ENCODE assay signal across 10 cellular contexts in genomic region chr4:87037921-87038320, GRCh38.
DNase-seq lines count a peak whose midpoint lies in the region; ATAC-seq, FAIRE-seq and TF ChIP-seq lines count a peak whose summit lies in the region.
"Had no signal": no experiment of that assay in that cellular context is flagged by ENCODE, and none has a peak within 500 bp of the region (broad histone marks: within the 10 kb centered on the region; RNA-seq: fewer than 3 reads in every experiment).

No MANE protein-coding gene starts in this region.

- H3K4me3 ChIP-seq in HUES48 (ENCODE audit: low read depth, low read length) (no peak overlapping the region), kidney (ENCODE audit: low read length in 2 of 2) (peak overlapping the region in 1 of 2 donors; percentile 9), smooth muscle cell (no peak overlapping the region)
- H3K4me3 ChIP-seq: lung had no signal

- H3K79me2 ChIP-seq in smooth muscle cell (ENCODE audit: low read depth), result peaks cover 85% of the 10 kb centered on the region

- H3K27ac ChIP-seq in HUES48 (ENCODE audit: low read depth, low read length) (peak overlapping the region; percentile 79), kidney (ENCODE audit: low read depth in 2 of 2, low read length in 2 of 2) (peak overlapping the region; percentile 75 to 82), smooth muscle cell (ENCODE audit: low read depth) (peak overlapping the region; percentile 93)

- H2AFZ ChIP-seq in smooth muscle cell (ENCODE audit: low read depth), result no peak overlapping the region

- no peaks in the 10 kb centered on the region for H3K36me3 ChIP-seq in HUES48 (ENCODE audit: control insufficient read depth, insufficient read depth, low read length)
- H3K36me3 ChIP-seq in kidney (ENCODE audit: control insufficient read depth in 1 of 2, insufficient read depth in 2 of 2, low read length in 2 of 2), result no peaks in the 10 kb centered on the region
- no peaks in the 10 kb centered on the region for H3K36me3 ChIP-seq in smooth muscle cell (ENCODE audit: low read depth)

- H4K20me1 ChIP-seq in smooth muscle cell (ENCODE audit: low read depth), result peaks cover 68% of the 10 kb centered on the region

- peak overlapping the region; percentile 71 for H3K4me2 ChIP-seq in smooth muscle cell

- 57% methylated on average over 3 of the region's 3 CpGs for WGBS in smooth muscle cell (ENCODE audit: low lambda C conversion rate)

- H3K27ac Mint-ChIP-seq in WTC11, result peak overlapping the region; percentile 69; the same call in 1 of the 2 replicates

- H3K4me1 ChIP-seq in HUES48 (ENCODE audit: control insufficient read depth, insufficient read depth, low read length), result peaks cover 71% of the 10 kb centered on the region
- H3K4me1 ChIP-seq in kidney (ENCODE audit: control insufficient read depth in 1 of 2, insufficient read depth in 1 of 2, low read depth in 1 of 2, low read length in 2 of 2), result peaks cover 40 to 65% of the 10 kb centered on the region in 2 donors
- peaks cover 66% of the 10 kb centered on the region for H3K4me1 ChIP-seq in smooth muscle cell (ENCODE audit: low read depth)

- H3K9me3 Mint-ChIP-seq in WTC11, result no peaks in the 10 kb centered on the region

- H3K9me3 ChIP-seq in HUES48 (ENCODE audit: control insufficient read depth, insufficient read depth, low read length) (no peaks in the 10 kb centered on the region), kidney (ENCODE audit: control insufficient read depth in 1 of 2, low read length in 2 of 2) (no peaks in the 10 kb centered on the region), smooth muscle cell (replicated peaks; ENCODE audit: low read depth) (no peaks in the 10 kb centered on the region)

- H3F3A ChIP-seq in smooth muscle cell (ENCODE audit: low read depth), result peaks cover 7% of the 10 kb centered on the region

- FAIRE-seq in kidney (lab: Jason Lieb, UNC) (no peak), HTR-8/SVneo (lab: Jason Lieb, UNC) (no peak)

- peaks cover 51% of the 10 kb centered on the region for H3K4me1 Mint-ChIP-seq in WTC11

- ATAC-seq in WTC11, result no peak
- ATAC-seq in HG03159 (IDR thresholded peaks at IDR 0.05; ENCODE audit: unreplicated experiment), result no peak

- no peaks in the 10 kb centered on the region for H3K27me3 Mint-ChIP-seq in WTC11 (ENCODE audit: low read depth)

- H3K4me3 Mint-ChIP-seq in WTC11, result no peak overlapping the region

- POLR2A ChIA-PET in WTC11 (lab: Charles Lee), result no interaction called here

- intact Hi-C loops in kidney (cut with DNase I), result no loop called here

- CTCF ChIA-PET in WTC11 (lab: Charles Lee), result interaction anchor here (1.4 to 3.0 kb wide), 2 partner anchors 102 to 116 kb away, joined by 3 to 9 read pairs; no protein-coding TSS in a partner anchor

- DNase-seq in WTC11 (ENCODE audit: low spot score) (no peak), kidney (no peak), smooth muscle cell (lab: John Stamatoyannopoulos, UW; ENCODE audit: unreplicated experiment) (no peak), HTR-8/SVneo (ENCODE audit: insufficient read length, low spot score) (no peak), NCI-H1436 (lab: John Stamatoyannopoulos, UW) (no peak), GF-D8 (lab: John Stamatoyannopoulos, UW) (no peak)
- DNase-seq: anterior cingulate cortex had no signal

- H3K9ac ChIP-seq in HUES48 (ENCODE audit: low read depth, low read length), result no peak overlapping the region
- H3K9ac ChIP-seq in kidney (ENCODE audit: low read length in 2 of 2), result peak overlapping the region in 1 of 2 donors; percentile 48
- peak overlapping the region; percentile 79 for H3K9ac ChIP-seq in smooth muscle cell (ENCODE audit: low read depth)

- TF ChIP-seq CTCF in WTC11 (IDR thresholded peaks at IDR 0.05), result no peak
- TF ChIP-seq CTCF in kidney (IDR thresholded peaks at IDR 0.05; ENCODE audit: borderline replicate concordance, extremely low read depth, insufficient read depth), result no peak
- no peak for TF ChIP-seq CTCF in smooth muscle cell (IDR thresholded peaks at IDR 0.05; ENCODE audit: borderline replicate concordance, insufficient read depth, poor library complexity, severe bottlenecking)

- no peaks in the 10 kb centered on the region for H3K27me3 ChIP-seq in HUES48 (ENCODE audit: control insufficient read depth, insufficient read depth, low read length)
- no peaks in the 10 kb centered on the region for H3K27me3 ChIP-seq in smooth muscle cell (ENCODE audit: low read depth)

- H3K36me3 Mint-ChIP-seq in WTC11, result no peaks in the 10 kb centered on the region

TF ChIP-seq in WTC11, 78 proteins besides CTCF, POLR2A, EP300 and RAD21:
- TF ChIP-seq IRF2 (CRISPR knock-in tag; IDR thresholded peaks at IDR 0.05; ENCODE audit: borderline replicate concordance, low read depth) (no peak), USF2 (CRISPR knock-in tag; IDR thresholded peaks at IDR 0.05) (no peak), ZBTB21 (CRISPR knock-in tag; IDR thresholded peaks at IDR 0.05; ENCODE audit: borderline replicate concordance) (no peak), PREB (CRISPR knock-in tag; IDR thresholded peaks at IDR 0.05; ENCODE audit: borderline replicate concordance) (no peak), ZNF138 (CRISPR knock-in tag; conservative IDR thresholded peaks at IDR 0.05) (no peak)
- TF ChIP-seq, protein P1, sequence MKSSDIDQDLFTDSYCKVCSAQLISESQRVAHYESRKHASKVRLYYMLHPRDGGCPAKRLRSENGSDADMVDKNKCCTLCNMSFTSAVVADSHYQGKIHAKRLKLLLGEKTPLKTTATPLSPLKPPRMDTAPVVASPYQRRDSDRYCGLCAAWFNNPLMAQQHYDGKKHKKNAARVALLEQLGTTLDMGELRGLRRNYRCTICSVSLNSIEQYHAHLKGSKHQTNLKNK (CRISPR knock-in tag; IDR thresholded peaks at IDR 0.05), result no peak
